Comparison of ENCODE assay signal across 36 cellular contexts in the genomic region with DNA sequence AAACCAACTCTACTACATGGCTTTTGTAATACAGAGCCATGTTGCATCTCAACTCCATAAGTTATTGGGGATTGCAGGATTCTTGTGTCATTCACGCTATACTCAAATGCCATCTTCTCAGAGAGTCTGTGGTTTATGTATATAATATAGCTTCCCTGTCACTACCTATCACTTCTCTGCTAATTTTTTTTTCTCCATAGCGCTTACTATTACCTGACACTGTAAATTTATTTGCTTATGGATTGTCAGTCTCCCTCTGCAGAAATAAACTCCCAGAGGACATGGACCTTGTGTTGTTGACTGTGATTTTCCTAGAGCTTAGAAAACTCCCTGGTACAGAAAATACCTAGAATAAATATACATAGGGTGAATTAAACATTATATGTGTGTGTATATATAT.
"Had no signal": no experiment of that assay in that cellular context is flagged by ENCODE, and none has a peak within 500 bp of the region (broad histone marks: within the 10 kb centered on the region; RNA-seq: fewer than 3 reads in every experiment).

No MANE protein-coding gene starts in this region.

- H3K9ac ChIP-seq: KMS-11 had no signal

- H3K4me2 ChIP-seq: KMS-11 had no signal

- DNase-seq: Karpas-422, Kasumi-1, KBM-7, KG1, MG63, MM.1S, MV-4-11, NCI-H1048, NCI-H1092, NCI-H1092 treated with DMSO at 0.1 percent for 48 hours, NCI-H1105, NCI-H1105 treated with DMSO at 0.1 percent for 48 hours, NCI-H1417, NCI-H1417 treated with DMSO at 0.1 percent for 48 hours, NCI-H1436, NCI-H1436 treated with DMSO at 0.1 percent for 48 hours, NCI-H146, NCI-H1694, NCI-H1694 treated with DMSO at 0.1 percent for 48 hours, NCI-H187, NCI-H187 treated with DMSO at 0.1 percent for 48 hours, NCI-H1930, NCI-H2029, NCI-H2029 treated with DMSO at 0.1 percent for 48 hours, NCI-H2081, NCI-H2081 treated with DMSO at 0.1 percent for 48 hours, NCI-H2107, NCI-H2171, NCI-H2227 treated with DMSO at 0.1 percent for 48 hours, NCI-H226, NCI-H345, NCI-H446, NCI-H446 treated with DMSO at 0.1 percent for 48 hours, NCI-H510A, NCI-H510A treated with DMSO at 0.1 percent for 48 hours had no signal

- H3K36me3 ChIP-seq: MG63 had no signal

- H3K27me3 ChIP-seq: MG63 had no signal

- H3K27ac ChIP-seq: KMS-11 had no signal

- H3K9me3 ChIP-seq: MG63 had no signal

- H3K4me3 ChIP-seq: MG63 had no signal
